In the genomic region with DNA sequence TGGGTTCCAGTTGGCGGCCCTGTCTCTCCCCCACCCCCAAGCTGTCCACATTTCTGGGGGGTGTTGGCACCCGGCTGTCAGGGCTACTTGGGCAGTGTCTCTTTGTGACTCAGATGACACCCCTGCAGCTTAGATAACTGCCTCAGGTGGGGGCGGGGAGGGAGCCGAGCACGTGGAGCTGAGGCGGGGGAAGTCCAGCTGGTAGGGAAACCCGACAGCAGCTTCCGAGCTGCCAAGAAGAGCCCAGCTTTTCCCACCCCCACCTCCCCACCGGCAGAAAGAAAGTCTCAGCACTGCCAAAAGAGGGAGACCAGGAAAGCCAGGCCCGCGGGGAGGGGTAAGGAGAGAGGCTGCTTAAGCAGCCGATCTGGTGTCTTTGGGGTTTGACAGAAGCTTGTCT, we compare ENCODE assay signal across 27 cellular contexts. TPM values are rescaled to one million over a fixed set of nuclear protein-coding genes. Genes with fewer than 3 reads are reported as not detected.
DNase-seq lines count a peak whose midpoint lies in the region; ATAC-seq and TF ChIP-seq lines count a peak whose summit lies in the region.
"Had no signal": no experiment of that assay in that cellular context is flagged by ENCODE, and none has a peak within 500 bp of the region (broad histone marks: within the 10 kb centered on the region; RNA-seq: fewer than 3 reads in every experiment).

No MANE protein-coding gene starts in this region.

- no peak overlapping the region for H4K91ac ChIP-seq in IMR-90 (ENCODE audit: insufficient read depth, low read depth, low read length)

- no peaks in the 10 kb centered on the region for H3K79me1 ChIP-seq in IMR-90 (ENCODE audit: low read depth in 1 of 2, low read length in 2 of 2)

- no peak overlapping the region for H3K9ac ChIP-seq in IMR-90 (ENCODE audit: low read depth, low read length)
- H3K9ac ChIP-seq in endodermal cell (ENCODE audit: extremely low read depth, low read length, poor library complexity, severe bottlenecking): no peak overlapping the region

- no peaks in the 10 kb centered on the region for H3K36me3 Mint-ChIP-seq in endodermal cell (ENCODE audit: low read depth)
- H3K36me3 Mint-ChIP-seq in immature natural killer cell: no peaks in the 10 kb centered on the region

- TF ChIP-seq POLR2A in IMR-90 (IDR thresholded peaks at IDR 0.05; ENCODE audit: low read depth, low read length) (no peak), transverse colon (IDR thresholded peaks at IDR 0.05) (no peak)

- H2BK15ac ChIP-seq in IMR-90 (ENCODE audit: low read depth, low read length): no peak overlapping the region

- no peak for TF ChIP-seq EP300 in transverse colon (IDR thresholded peaks at IDR 0.05; ENCODE audit: low read depth)

- H2BK5ac ChIP-seq in IMR-90 (ENCODE audit: low read depth, low read length, poor library complexity, severe bottlenecking): no peak overlapping the region

- H3K23ac ChIP-seq in IMR-90 (ENCODE audit: low read depth, low read length): no peak overlapping the region

- in situ Hi-C loops in IMR-90 (cut with MboI; ENCODE audit: low sequenced_read_pairs): loop anchor here (25.0 kb wide), 1 partner anchor 465 kb away; no protein-coding TSS in a partner anchor
- in situ Hi-C loops in transverse colon (cut with MboI; ENCODE audit: low pct_ligation_motif_present in 1 of 4, low pct_unique_long_range_greater_than_20kb in 1 of 4, low sequenced_read_pairs in 3 of 4): loop anchor here in 2 of 4 donors (25.0 kb wide), 1 partner anchor 215 kb away; no protein-coding TSS in a partner anchor

- 0% methylated on average over 1 of the region's 12 CpGs; no CpG with 5 or more reads in 1 of the 2 experiments for WGBS in IMR-90 (ENCODE audit: extremely low coverage in 2 of 2, insufficient read length in 1 of 2), 2 experiments
- 39 to 47% methylated on average over 3 to 11 of the region's 12 CpGs for whole genome bisulfite sequencing in endodermal cell (ENCODE audit: insufficient coverage in 1 of 2, insufficient read length in 1 of 2), 2 experiments
- 30% methylated on average over 12 of the region's 12 CpGs; no CpG with 5 or more reads in 1 of the 2 donors for WGBS in transverse colon (ENCODE audit: low coverage in 1 of 2), 2 donors

- no peak for TF ChIP-seq RAD21 in IMR-90 (IDR thresholded peaks at IDR 0.05; ENCODE audit: low read length)

- no peak overlapping the region for H4K5ac ChIP-seq in IMR-90 (ENCODE audit: low read depth, low read length)

- H3K9me1 ChIP-seq in IMR-90 (ENCODE audit: insufficient read depth, low read length): no peaks in the 10 kb centered on the region

- H3K14ac ChIP-seq in IMR-90 (replicated peaks; ENCODE audit: low read depth, low read length): no peak overlapping the region

- H3K4me1 Mint-ChIP-seq in endodermal cell (peaks cover 22% of the 10 kb centered on the region), immature natural killer cell (peaks cover 0 to 2% of the 10 kb centered on the region in 2 donors)
- H3K4me1 Mint-ChIP-seq: activated CD4-positive, alpha-beta T cell treated with anti-CD3 and anti-CD28 coated beads for 36 hours had no signal

- H3K4me2 ChIP-seq in IMR-90 (ENCODE audit: low read depth, low read length) (no peak overlapping the region), osteoblast (ENCODE audit: insufficient read depth, low read length) (no peak overlapping the region)

- H2AK5ac ChIP-seq in IMR-90 (ENCODE audit: low read depth, low read length): no peak overlapping the region

- CTCF ChIA-PET in IMR-90 (lab: Yijun Ruan, JAX): no interaction called here

- H3K27ac Mint-ChIP-seq in endodermal cell (no peak overlapping the region), immature natural killer cell (no peak overlapping the region)
- H3K27ac Mint-ChIP-seq: activated CD4-positive, alpha-beta T cell treated with anti-CD3 and anti-CD28 coated beads for 36 hours; activated CD8-positive, alpha-beta T cell treated with anti-CD3 and anti-CD28 coated beads, Interleukin-2, amount 10 ng/mL, durations not matched to agents 7 days and 5 days; progenitor cell of endocrine pancreas had no signal

- DNase-seq in IMR-90 (no peak), NCI-H524 treated with DMSO at 0.1 percent for 48 hours (lab: John Stamatoyannopoulos, UW) (peak; percentile 59), endodermal cell (peak; percentile 73), osteoblast (ENCODE audit: insufficient read length, low spot score, missing footprints) (peak; percentile 88), transverse colon (no peak), immature natural killer cell (no peak)
- DNase-seq: activated CD4-positive, alpha-beta T cell treated with anti-CD3 and anti-CD28 coated beads for 36 hours; activated CD8-positive, alpha-beta T cell treated with anti-CD3 and anti-CD28 coated beads, Interleukin-2, amount 10 ng/mL, durations not matched to agents 7 days and 5 days; activated naive CD4-positive, alpha-beta T cell treated with anti-CD3 and anti-CD28 coated beads, Interleukin-2, amount 50 U/mL, for 16 hours; body of pancreas; DMS79; foreskin melanocyte; left cardiac atrium; mammary epithelial cell; NCI-H1092; NCI-H187; NCI-H526 treated with DMSO at 0.1 percent for 48 hours; SHP77; stimulated activated CD8-positive, alpha-beta memory T cell treated with anti-CD3 and anti-CD28 coated beads, Interleukin-4, amount 100 ng/mL, for 48 hours; T-helper 2 cell; thyroid gland had no signal

- H2AFZ ChIP-seq in IMR-90 (replicated peaks; ENCODE audit: low read length, poor library complexity) (no peak overlapping the region), osteoblast (ENCODE audit: low read length) (no peak overlapping the region)

- H3K36me3 ChIP-seq in IMR-90 (ENCODE audit: control insufficient read depth, insufficient read depth, low read length) (no peaks in the 10 kb centered on the region), endodermal cell (ENCODE audit: control insufficient read depth, insufficient read depth, low read length) (no peaks in the 10 kb centered on the region), osteoblast (ENCODE audit: insufficient read depth, low read length) (no peaks in the 10 kb centered on the region), transverse colon (no peaks in the 10 kb centered on the region)
- H3K36me3 ChIP-seq: thyroid gland had no signal

- H3K27me3 ChIP-seq in IMR-90 (ENCODE audit: control insufficient read depth, insufficient read depth, low read length) (peaks cover 77% of the 10 kb centered on the region), endodermal cell (ENCODE audit: control insufficient read depth, insufficient read depth, low read length, poor library complexity, severe bottlenecking) (peaks cover 34% of the 10 kb centered on the region), osteoblast (ENCODE audit: insufficient read depth, low read length) (peaks cover 66% of the 10 kb centered on the region), transverse colon (peaks cover 57% of the 10 kb centered on the region)
- H3K27me3 ChIP-seq: thyroid gland had no signal

- H3K27ac ChIP-seq in IMR-90 (ENCODE audit: insufficient read depth, low read length): no peak overlapping the region
- no peak overlapping the region for H3K27ac ChIP-seq in endodermal cell (ENCODE audit: low read depth, low read length)
- no peak overlapping the region for H3K27ac ChIP-seq in osteoblast (ENCODE audit: low read depth, low read length)
- no peak overlapping the region for H3K27ac ChIP-seq in transverse colon
- H3K27ac ChIP-seq: body of pancreas, thyroid gland had no signal

- H3K4me3 ChIP-seq in IMR-90 (ENCODE audit: insufficient read depth, low read depth, low read length) (no peak overlapping the region), endodermal cell (ENCODE audit: low read length) (no peak overlapping the region), osteoblast (ENCODE audit: insufficient read depth, low read length) (no peak overlapping the region), transverse colon (no peak overlapping the region)
- H3K4me3 ChIP-seq: body of pancreas, thyroid gland had no signal

- H3K18ac ChIP-seq in IMR-90 (ENCODE audit: low read depth, low read length): no peak overlapping the region

- H3K9me3 Mint-ChIP-seq in endodermal cell (peaks cover 12% of the 10 kb centered on the region), immature natural killer cell (no peaks in the 10 kb centered on the region)

- no peaks in the 10 kb centered on the region for H3K79me2 ChIP-seq in osteoblast (ENCODE audit: insufficient read depth, low read length)

- no peak overlapping the region for H2BK20ac ChIP-seq in IMR-90 (ENCODE audit: low read depth, low read length)

- ATAC-seq in IMR-90 (ENCODE audit: low read depth) (no peak; the same call in 1 of the 2 replicates), GM19351 (IDR thresholded peaks at IDR 0.05; ENCODE audit: unreplicated experiment) (no peak)
- ATAC-seq: activated CD4-positive, alpha-beta T cell treated with anti-CD3 and anti-CD28 coated beads for 36 hours; activated CD8-positive, alpha-beta T cell treated with anti-CD3 and anti-CD28 coated beads, Interleukin-2, amount 10 ng/mL, durations not matched to agents 7 days and 5 days; body of pancreas; sciatic nerve had no signal

- BruUV-seq in IMR-90 (replicated peaks; lab: Mats Ljungman, UMichigan): no TSS peak

- no peak overlapping the region for H3K4ac ChIP-seq in IMR-90 (ENCODE audit: low read depth, low read length)

- intact Hi-C loops in IMR-90 (cut with micrococcal nuclease) (no loop called here), transverse colon (cut with DNase I; ENCODE audit: low total_unique reads) (no loop called here)

- H3K9me3 ChIP-seq in IMR-90 (ENCODE audit: control insufficient read depth, insufficient read depth, low read length) (no peaks in the 10 kb centered on the region), endodermal cell (ENCODE audit: control insufficient read depth, low read length) (no peaks in the 10 kb centered on the region), osteoblast (ENCODE audit: low read depth, low read length) (no peaks in the 10 kb centered on the region), transverse colon (no peaks in the 10 kb centered on the region)
- H3K9me3 ChIP-seq: body of pancreas, thyroid gland had no signal

- H3K4me3 Mint-ChIP-seq in endodermal cell: no peak overlapping the region
- no peak overlapping the region for H3K4me3 Mint-ChIP-seq in immature natural killer cell
- H3K4me3 Mint-ChIP-seq: activated CD4-positive, alpha-beta T cell treated with anti-CD3 and anti-CD28 coated beads for 36 hours; activated CD8-positive, alpha-beta T cell treated with anti-CD3 and anti-CD28 coated beads, Interleukin-2, amount 10 ng/mL, durations not matched to agents 7 days and 5 days had no signal

- dilution Hi-C loops in IMR-90 (cut with HindIII; ENCODE audit: low sequenced_read_pairs, unreplicated experiment): no loop called here

- no peak for TF ChIP-seq CTCF in IMR-90 (conservative IDR thresholded peaks at IDR 0.05; ENCODE audit: low read depth, low read length)
- TF ChIP-seq CTCF in endodermal cell (conservative IDR thresholded peaks at IDR 0.05): no peak
- TF ChIP-seq CTCF in osteoblast (IDR thresholded peaks at IDR 0.05; ENCODE audit: extremely low read depth, low read depth, low read length): no peak
- TF ChIP-seq CTCF in transverse colon (IDR thresholded peaks at IDR 0.05): no peak

- H4K8ac ChIP-seq in IMR-90 (ENCODE audit: low read depth in 2 of 2, low read length in 2 of 2): no peak overlapping the region

- no peaks in the 10 kb centered on the region for H3K4me1 ChIP-seq in IMR-90 (ENCODE audit: control insufficient read depth, insufficient read depth, low read length)
- no peaks in the 10 kb centered on the region for H3K4me1 ChIP-seq in endodermal cell (ENCODE audit: control insufficient read depth, insufficient read depth, low read length)
- no peaks in the 10 kb centered on the region for H3K4me1 ChIP-seq in osteoblast (ENCODE audit: insufficient read depth, low read length)
- H3K4me1 ChIP-seq in transverse colon: no peaks in the 10 kb centered on the region
- H3K4me1 ChIP-seq: body of pancreas, thyroid gland had no signal

- no peaks in the 10 kb centered on the region for H4K20me1 ChIP-seq in IMR-90 (ENCODE audit: insufficient read depth, low read length)
- no peaks in the 10 kb centered on the region for H4K20me1 ChIP-seq in osteoblast (ENCODE audit: insufficient read depth, low read length)

- H2BK120ac ChIP-seq in IMR-90 (ENCODE audit: low read depth, low read length): no peak overlapping the region

- H3K27me3 Mint-ChIP-seq in endodermal cell (ENCODE audit: insufficient read depth) (peaks cover 39% of the 10 kb centered on the region), immature natural killer cell (ENCODE audit: low read depth in 3 of 3) (peaks cover 8 to 13% (median 9%) of the 10 kb centered on the region in 3 donors)

- H3K56ac ChIP-seq in IMR-90 (ENCODE audit: extremely low read depth, insufficient read depth, low read length): no peak overlapping the region

- peak overlapping the region; percentile 37 for H2AK9ac ChIP-seq in IMR-90 (replicated peaks; ENCODE audit: low read depth, low read length, poor library complexity)

- POLR2A ChIA-PET in IMR-90 (lab: Charles Lee; ENCODE audit: unreplicated experiment): no interaction called here

RNA-seq across cellular contexts. Expression of a gene that starts 1.4 kb away (rescaled TPM):
- not detected in 2 replicates for total RNA-seq in IMR-90 (2012; rRNA removed)
- polyA plus RNA-seq in IMR-90 (2012; rRNA removed): not detected in 2 replicates
- not detected in 2 replicates for polyA plus RNA-seq in IMR-90 (2012; cell fraction: cytosol; rRNA removed)
- not detected in 2 replicates for polyA plus RNA-seq in IMR-90 (2012; cell fraction: nucleus; rRNA removed; ENCODE audit: low replicate concordance)
- under 1 TPM; 0.40 TPM for total RNA-seq in endodermal cell
- polyA plus RNA-seq in endodermal cell (2013, experiment 1 of 2): 0.25 TPM
- not detected for polyA plus RNA-seq in endodermal cell (2013, experiment 2 of 2)
- total RNA-seq in osteoblast: not detected in 2 replicates
- total RNA-seq in transverse colon: not detected
- polyA plus RNA-seq in immature natural killer cell: not detected
- total RNA-seq: activated CD4-positive, alpha-beta T cell treated with anti-CD3 and anti-CD28 coated beads for 36 hours; activated CD8-positive, alpha-beta T cell treated with anti-CD3 and anti-CD28 coated beads, Interleukin-2, amount 10 ng/mL, durations not matched to agents 7 days and 5 days; body of pancreas; chondrocyte; left cardiac atrium; mammary epithelial cell; sciatic nerve; thyroid gland had no signal
- polyA plus RNA-seq: AG04450, BJ, mammary epithelial cell had no signal

Comparison
In these comparisons a context has a peak if more than half of its experiments do, and no peak if none do; other contexts are left out.
1. DNase-seq: peak in NCI-H524 treated with DMSO at 0.1 percent for 48 hours (single experiment), endodermal cell (single experiment) and osteoblast (single experiment); none in IMR-90 (single experiment), transverse colon (single experiment) and immature natural killer cell (0 of 3).